Comparison of ENCODE assay signal across 25 cellular contexts in genomic region chr2:237551071-237551574, GRCh38. TPM values are rescaled to one million over a fixed set of nuclear protein-coding genes. Genes with fewer than 3 reads are reported as not detected.
DNase-seq lines count a peak whose midpoint lies in the region; ATAC-seq and TF ChIP-seq lines count a peak whose summit lies in the region.
"Had no signal": no experiment of that assay in that cellular context is flagged by ENCODE, and none has a peak within 500 bp of the region (broad histone marks: within the 10 kb centered on the region; RNA-seq: fewer than 3 reads in every experiment).

No MANE protein-coding gene starts in this region.

- TF ChIP-seq POLR2A in spleen (IDR thresholded peaks at IDR 0.05), result no peak

- no peak overlapping the region for H2BK15ac ChIP-seq in mesenchymal stem cell (ENCODE audit: low read depth, poor library complexity, severe bottlenecking)

- no peak overlapping the region for H2BK12ac ChIP-seq in mesenchymal stem cell (ENCODE audit: low read length in 2 of 2)

- no peak overlapping the region for H4K91ac ChIP-seq in mesenchymal stem cell (ENCODE audit: low read length)

- in situ Hi-C loops in G401 (cut with HindIII; ENCODE audit: low sequenced_read_pairs), result no loop called here

- peak overlapping the region; percentile 7 for H4K8ac ChIP-seq in mesenchymal stem cell (ENCODE audit: low read length)

- no peak overlapping the region for H2BK120ac ChIP-seq in mesenchymal stem cell (ENCODE audit: low read depth, low read length)

- no peak overlapping the region for H2AK5ac ChIP-seq in mesenchymal stem cell (ENCODE audit: low read length, severe bottlenecking)

- no peak overlapping the region for H2BK5ac ChIP-seq in mesenchymal stem cell (ENCODE audit: low read depth, low read length, poor library complexity, severe bottlenecking)

- no peak overlapping the region for H3K14ac ChIP-seq in mesenchymal stem cell (ENCODE audit: low read length in 2 of 2)

- H3K4me2 ChIP-seq in mesenchymal stem cell (ENCODE audit: low read length, poor library complexity, severe bottlenecking), result no peak overlapping the region
- H3K4me2 ChIP-seq: SK-N-SH had no signal

- H3K36me3 ChIP-seq in H7 (replicated peaks; ENCODE audit: control insufficient read depth, insufficient read depth, low read length) (peaks cover 2% of the 10 kb centered on the region), iPS-20b (ENCODE audit: insufficient read depth, low read depth, low read length) (no peaks in the 10 kb centered on the region), mesenchymal stem cell (ENCODE audit: control insufficient read depth in 1 of 2, insufficient read depth in 2 of 2, low read depth in 1 of 2, low read length in 2 of 2) (peaks cover 50 to 78% of the 10 kb centered on the region in 2 experiments), spleen (no peaks in the 10 kb centered on the region)
- H3K36me3 ChIP-seq: BLaER1, HAP-1 had no signal

- H3K27ac ChIP-seq in iPS-20b (ENCODE audit: low read length) (peak overlapping the region; percentile 11), mesenchymal stem cell (ENCODE audit: low read length, poor library complexity, severe bottlenecking) (no peak overlapping the region), spleen (no peak overlapping the region)
- H3K27ac ChIP-seq: BLaER1, HL-60 had no signal

- H3K4me3 ChIP-seq in H7 (ENCODE audit: insufficient read depth, low read depth, low read length) (no peak overlapping the region), iPS-20b (ENCODE audit: low read length) (no peak overlapping the region), mesenchymal stem cell (ENCODE audit: insufficient read depth in 1 of 2, low read depth in 1 of 2, low read length in 2 of 2) (no peak overlapping the region), spleen (no peak overlapping the region)
- H3K4me3 ChIP-seq: BLaER1, GM12878, HAP-1 had no signal

- intact Hi-C loops in spleen (cut with DNase I; ENCODE audit: low total_unique reads), result no loop called here

- ATAC-seq in HG03432 (IDR thresholded peaks at IDR 0.05; ENCODE audit: unreplicated experiment), result no peak
- no peak for ATAC-seq in stimulated activated naive CD8-positive, alpha-beta T cell treated with anti-CD3 and anti-CD28 coated beads, Interleukin-15, Interleukin-2, amounts not matched to agents 100 U/mL and 50 U/mL, for 24 hours
- ATAC-seq: GM12878 had no signal

- H3K79me1 ChIP-seq in mesenchymal stem cell (replicated peaks; ENCODE audit: low read length, poor library complexity, severe bottlenecking), result peaks cover 7% of the 10 kb centered on the region

- H3K27me3 ChIP-seq in H7 (ENCODE audit: control insufficient read depth, insufficient read depth, low read length) (no peaks in the 10 kb centered on the region), iPS-20b (ENCODE audit: insufficient read depth, low read length) (no peaks in the 10 kb centered on the region), mesenchymal stem cell (ENCODE audit: control insufficient read depth in 1 of 2, insufficient read depth in 1 of 2, low read length in 2 of 2) (no peaks in the 10 kb centered on the region), spleen (replicated peaks in 1 of 7) (peaks cover 0 to 39% (median 0%) of the 10 kb centered on the region in 7 donors)
- H3K27me3 ChIP-seq: BLaER1 had no signal

- TF ChIP-seq CTCF in spleen (IDR thresholded peaks at IDR 0.05 in 8 of 11, conservative IDR thresholded peaks at IDR 0.05 in 3 of 11), result no peak

- 95% methylated on average over 16 of the region's 16 CpGs for WGBS in mesenchymal stem cell
- WGBS in spleen, 5 donors, result 85 to 93% (median 87%) methylated on average over 9 to 16 of the region's 16 CpGs

- no peak overlapping the region for H3K23ac ChIP-seq in mesenchymal stem cell (ENCODE audit: low read length in 2 of 2)

- H3K9ac ChIP-seq in iPS-20b (ENCODE audit: low read depth, low read length), result no peak overlapping the region
- no peak overlapping the region for H3K9ac ChIP-seq in mesenchymal stem cell (ENCODE audit: low read length)
- H3K9ac ChIP-seq: BLaER1, SK-N-SH had no signal

- H3K4ac ChIP-seq in mesenchymal stem cell (ENCODE audit: low read depth in 1 of 2, low read length in 2 of 2), result no peak overlapping the region

- H3K9me3 ChIP-seq in iPS-20b (ENCODE audit: insufficient read depth, low read depth, low read length) (peaks cover 7% of the 10 kb centered on the region), mesenchymal stem cell (ENCODE audit: control insufficient read depth, low read length) (peaks cover 31% of the 10 kb centered on the region), spleen (peaks cover 0 to 27% (median 16%) of the 10 kb centered on the region in 8 donors)

- DNase-seq in H7 (peak; percentile 34), mesenchymal stem cell (no peak), spleen (peak; percentile 70), G401 (ENCODE audit: low spot score) (no peak)
- DNase-seq in stimulated activated naive CD8-positive, alpha-beta T cell treated with anti-CD3 and anti-CD28 coated beads, Interleukin-15, Interleukin-2, amounts not matched to agents 100 U/mL and 50 U/mL, for 24 hours, result no peak
- DNase-seq: CD4-positive, alpha-beta T cell; COR-L47; DMS 273 treated with DMSO at 0.1 percent for 48 hours; DMS79 treated with DMSO at 0.1 percent for 48 hours; KG1; NCI-H1105; NCI-H146; NCI-H2029; NCI-H2227 treated with DMSO at 0.1 percent for 48 hours; NCI-H510A treated with DMSO at 0.1 percent for 48 hours; NCI-H748 treated with DMSO at 0.1 percent for 48 hours; SIG-M5; SK-N-SH had no signal

- no peak overlapping the region for H2AFZ ChIP-seq in mesenchymal stem cell (ENCODE audit: low read depth, low read length)

- no peaks in the 10 kb centered on the region for H3K4me1 ChIP-seq in iPS-20b (ENCODE audit: insufficient read depth, low read length)
- H3K4me1 ChIP-seq in mesenchymal stem cell (ENCODE audit: control insufficient read depth, insufficient read depth, low read depth, low read length), result peaks cover 16% of the 10 kb centered on the region
- no peaks in the 10 kb centered on the region for H3K4me1 ChIP-seq in spleen
- H3K4me1 ChIP-seq: HAP-1 had no signal

- no peak overlapping the region for H3K18ac ChIP-seq in mesenchymal stem cell (ENCODE audit: low read depth in 1 of 2, low read length in 2 of 2)

RNA-seq across cellular contexts. Expression of gene PRLH, which starts 15.3 kb away (rescaled TPM):
- not detected in 2 replicates for total RNA-seq in H7 (2014; rRNA removed; shearing (Covaris generic))
- polyA plus RNA-seq in mesenchymal stem cell (2013, experiment 1 of 2), result not detected
- not detected for polyA plus RNA-seq in mesenchymal stem cell (2013, experiment 2 of 2)
- total RNA-seq in spleen, result not detected
- polyA plus RNA-seq in spleen, result not detected
- total RNA-seq in G401 (2014; rRNA removed; shearing (Covaris generic)), result not detected in 2 replicates
- total RNA-seq: CD4-positive, alpha-beta T cell; GM12878; HT1080 had no signal
- polyA plus RNA-seq: GM12878, SK-N-SH had no signal

RNA-seq across cellular contexts. Expression of gene RAB17, which starts 39.4 kb away (rescaled TPM):
- total RNA-seq in H7 (2014; rRNA removed; shearing (Covaris generic)), result 23.3 and 25.5 TPM in 2 replicates
- 0.11 TPM for polyA plus RNA-seq in mesenchymal stem cell (2013, experiment 1 of 2)
- polyA plus RNA-seq in mesenchymal stem cell (2013, experiment 2 of 2), result 0.11 TPM
- total RNA-seq in spleen, result 1 to 10 TPM in 3 of 7 donors, under 1 TPM in 1, not detected in 3; 0.46 to 2.2 (median 1.3) TPM
- under 1 TPM; 0.24 to 0.67 (median 0.57) TPM for polyA plus RNA-seq in spleen
- total RNA-seq in G401 (2014; rRNA removed; shearing (Covaris generic)), result not detected in 2 replicates
- total RNA-seq: CD4-positive, alpha-beta T cell; HT1080 had no signal

Comparison
In these comparisons a context has a peak if more than half of its experiments do, and no peak if none do; other contexts are left out.
1. DNase-seq: peak in H7 (single experiment) and spleen (single experiment); none in mesenchymal stem cell (single experiment), G401 (single experiment) and stimulated activated naive CD8-positive, alpha-beta T cell treated with anti-CD3 and anti-CD28 coated beads, Interleukin-15, Interleukin-2, amounts not matched to agents 100 U/mL and 50 U/mL, for 24 hours (single experiment).